In genomic region chrX:989959-990510, GRCh38 we compare ENCODE assay signal across 8 cellular contexts.
DNase-seq lines count a peak whose midpoint lies in the region; ATAC-seq and TF ChIP-seq lines count a peak whose summit lies in the region.

No MANE protein-coding gene starts in this region.

- H3K27me3 ChIP-seq in fibroblast of lung (ENCODE audit: control insufficient read depth, insufficient read depth, low read length): no peaks in the 10 kb centered on the region
- H3K27me3 ChIP-seq in osteoblast (ENCODE audit: insufficient read depth, low read length): no peaks in the 10 kb centered on the region
- H3K27me3 ChIP-seq in aorta (ENCODE audit: control insufficient read depth in 1 of 2, insufficient read depth in 2 of 2, low read length in 1 of 2): no peaks in the 10 kb centered on the region

- H3K4me1 ChIP-seq in fibroblast of lung (ENCODE audit: control insufficient read depth, extremely low read depth, insufficient read depth, low read length): no peaks in the 10 kb centered on the region
- peaks cover 6% of the 10 kb centered on the region for H3K4me1 ChIP-seq in osteoblast (ENCODE audit: insufficient read depth, low read length)
- H3K4me1 ChIP-seq in aorta (ENCODE audit: control insufficient read depth in 1 of 2, insufficient read depth in 2 of 2, low read length in 2 of 2): no peaks in the 10 kb centered on the region

- peak; percentile 96 for ATAC-seq in GM21526 (IDR thresholded peaks at IDR 0.05; ENCODE audit: low FRiP score, unreplicated experiment)
- peak; percentile 94 for ATAC-seq in aorta (ENCODE audit: low FRiP score)

- H3K36me3 Mint-ChIP-seq in activated T-cell treated with anti-CD3 and anti-CD28 coated beads, Interleukin-2, amount 50 U/mL, for 24 hours (ENCODE audit: low read depth): peaks cover 15% of the 10 kb centered on the region

- TF ChIP-seq CTCF in fibroblast of lung (conservative IDR thresholded peaks at IDR 0.05 in 1 of 2, IDR thresholded peaks at IDR 0.05 in 1 of 2; ENCODE audit: low read depth in 1 of 2, low read length in 2 of 2): no peak
- TF ChIP-seq CTCF in osteoblast (IDR thresholded peaks at IDR 0.05; ENCODE audit: extremely low read depth, low read depth, low read length): no peak

- no peaks in the 10 kb centered on the region for H3K27me3 Mint-ChIP-seq in activated T-cell treated with anti-CD3 and anti-CD28 coated beads, Interleukin-2, amount 50 U/mL, for 24 hours

- peak overlapping the region; percentile 74 for H3K4me3 Mint-ChIP-seq in activated T-cell treated with anti-CD3 and anti-CD28 coated beads, Interleukin-2, amount 50 U/mL, for 24 hours

- H3K9me3 ChIP-seq in fibroblast of lung (ENCODE audit: control insufficient read depth, insufficient read depth, low read depth, low read length) (no peaks in the 10 kb centered on the region), osteoblast (ENCODE audit: low read depth, low read length) (no peaks in the 10 kb centered on the region), aorta (ENCODE audit: control insufficient read depth, low read length) (no peaks in the 10 kb centered on the region)

- no peaks in the 10 kb centered on the region for H3K36me3 ChIP-seq in fibroblast of lung (ENCODE audit: control insufficient read depth, insufficient read depth, low read length)
- H3K36me3 ChIP-seq in osteoblast (ENCODE audit: insufficient read depth, low read length): no peaks in the 10 kb centered on the region
- no peaks in the 10 kb centered on the region for H3K36me3 ChIP-seq in aorta (ENCODE audit: control insufficient read depth in 1 of 2, insufficient read depth in 2 of 2, low read length in 1 of 2)

- peaks cover 16% of the 10 kb centered on the region for H3K4me1 Mint-ChIP-seq in activated T-cell treated with anti-CD3 and anti-CD28 coated beads, Interleukin-2, amount 50 U/mL, for 24 hours (ENCODE audit: low read depth)

- H3K4me2 ChIP-seq in fibroblast of lung (ENCODE audit: extremely low read depth, insufficient read depth, low read length): no peak overlapping the region
- H3K4me2 ChIP-seq in osteoblast (ENCODE audit: insufficient read depth, low read length): peak overlapping the region; percentile 79

- H3K27ac Mint-ChIP-seq in activated T-cell treated with anti-CD3 and anti-CD28 coated beads, Interleukin-2, amount 50 U/mL, for 24 hours: peak overlapping the region; percentile 88

- no peak overlapping the region for H3K4me3 ChIP-seq in fibroblast of lung (replicated peaks in 1 of 4; ENCODE audit: control extremely low read depth in 1 of 4, insufficient read depth in 1 of 4, low read depth in 3 of 4, low read length in 4 of 4)
- peak overlapping the region; percentile 65 for H3K4me3 ChIP-seq in osteoblast (ENCODE audit: insufficient read depth, low read length)
- no peak overlapping the region for H3K4me3 ChIP-seq in aorta (ENCODE audit: low read length in 2 of 2)

- in situ Hi-C loops in Caki2 (cut with HindIII; ENCODE audit: low pct_unique_long_range_greater_than_20kb, low sequenced_read_pairs): no loop called here

- H4K20me1 ChIP-seq in fibroblast of lung (ENCODE audit: control insufficient read depth, extremely low read depth, insufficient read depth, low read length) (no peaks in the 10 kb centered on the region), osteoblast (ENCODE audit: insufficient read depth, low read length) (no peaks in the 10 kb centered on the region)

- intact Hi-C loops in aorta (cut with DNase I): loop anchor here in 1 of 2 donors (10.0 kb wide), 2 partner anchors 465 to 1335 kb away; partner anchors contain the start of gene ASMTL

- H2AFZ ChIP-seq in fibroblast of lung (ENCODE audit: low read length): no peak overlapping the region
- H2AFZ ChIP-seq in osteoblast (ENCODE audit: low read length): peak overlapping the region; percentile 90

- DNase-seq in Caki2 (ENCODE audit: low read depth) (peak; percentile 98), NCI-H146 (lab: John Stamatoyannopoulos, UW) (peak; percentile 54), fibroblast of lung (ENCODE audit: low read depth in 2 of 2) (peak; percentile 30 to 95), osteoblast (ENCODE audit: insufficient read length, low spot score, missing footprints) (peak; percentile 90), aorta (peak; percentile 86 to 92), DMS153 (lab: John Stamatoyannopoulos, UW) (no peak)
- peak; percentile 78 for DNase-seq in activated T-cell treated with anti-CD3 and anti-CD28 coated beads, Interleukin-2, amount 50 U/mL, for 24 hours

- no peaks in the 10 kb centered on the region for H3K79me2 ChIP-seq in fibroblast of lung (ENCODE audit: control insufficient read depth, insufficient read depth, low read length)
- H3K79me2 ChIP-seq in osteoblast (ENCODE audit: insufficient read depth, low read length): no peaks in the 10 kb centered on the region

- H3K9me3 Mint-ChIP-seq in activated T-cell treated with anti-CD3 and anti-CD28 coated beads, Interleukin-2, amount 50 U/mL, for 24 hours: peaks cover 23% of the 10 kb centered on the region

- H3K27ac ChIP-seq in fibroblast of lung (ENCODE audit: insufficient read depth, low read length) (no peak overlapping the region), osteoblast (ENCODE audit: low read depth, low read length) (peak overlapping the region; percentile 34), aorta (ENCODE audit: low read depth in 1 of 2, low read length in 2 of 2) (no peak overlapping the region)

- H3K9ac ChIP-seq in fibroblast of lung (ENCODE audit: insufficient read depth, low read length): no peak overlapping the region

- WGBS in aorta, 2 donors: 20 to 68% methylated on average over 25 of the region's 25 CpGs
